1 cellular context compared by ENCODE assay signal in the genomic region with DNA sequence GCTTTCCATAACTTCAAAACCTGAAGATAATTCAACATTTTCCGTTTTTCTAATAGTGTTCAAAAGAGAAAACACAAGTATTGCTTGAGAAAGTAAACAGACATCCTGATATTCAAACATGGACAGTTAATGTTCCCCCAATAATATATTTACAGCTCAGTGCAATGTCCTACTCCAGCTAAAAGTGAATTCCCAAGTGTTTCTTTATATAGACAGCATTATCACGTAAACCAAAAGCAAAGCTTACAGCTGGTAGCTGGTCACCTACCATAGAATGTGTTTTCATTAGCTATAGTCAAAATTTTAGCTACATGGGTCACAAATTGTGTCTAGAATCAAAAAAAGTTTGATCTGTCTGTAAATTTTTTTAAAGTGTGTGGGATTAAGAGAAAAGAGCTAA.
TF ChIP-seq lines count a peak whose summit lies in the region.

No MANE protein-coding gene starts in this region.

TF ChIP-seq in SK-N-SH, 30 proteins besides CTCF, POLR2A, EP300 and RAD21 (continued from another document):
- no peak for TF ChIP-seq RFX5 (IDR thresholded peaks at IDR 0.05; ENCODE audit: low read length)
- TF ChIP-seq JUND (IDR thresholded peaks at IDR 0.05) = no peak
- no peak for TF ChIP-seq FOSL2 (IDR thresholded peaks at IDR 0.05; ENCODE audit: borderline replicate concordance, low read depth)
- TF ChIP-seq SIN3A (IDR thresholded peaks at IDR 0.05; ENCODE audit: borderline replicate concordance, low read depth, low read length) = no peak
- TF ChIP-seq FOXJ3 (CRISPR knock-in tag; IDR thresholded peaks at IDR 0.05) = no peak
- TF ChIP-seq SMC3 (IDR thresholded peaks at IDR 0.05; ENCODE audit: low read depth, low read length) = no peak
- TF ChIP-seq MXI1 (IDR thresholded peaks at IDR 0.05; ENCODE audit: low read depth, low read length) = no peak
- no peak for TF ChIP-seq NFIC (IDR thresholded peaks at IDR 0.05; ENCODE audit: borderline replicate concordance)
- no peak for TF ChIP-seq FOXM1 (IDR thresholded peaks at IDR 0.05; ENCODE audit: low read depth)
- TF ChIP-seq TEAD4 (IDR thresholded peaks at IDR 0.05; ENCODE audit: borderline replicate concordance, insufficient read depth) = no peak
- TF ChIP-seq, protein P1, sequence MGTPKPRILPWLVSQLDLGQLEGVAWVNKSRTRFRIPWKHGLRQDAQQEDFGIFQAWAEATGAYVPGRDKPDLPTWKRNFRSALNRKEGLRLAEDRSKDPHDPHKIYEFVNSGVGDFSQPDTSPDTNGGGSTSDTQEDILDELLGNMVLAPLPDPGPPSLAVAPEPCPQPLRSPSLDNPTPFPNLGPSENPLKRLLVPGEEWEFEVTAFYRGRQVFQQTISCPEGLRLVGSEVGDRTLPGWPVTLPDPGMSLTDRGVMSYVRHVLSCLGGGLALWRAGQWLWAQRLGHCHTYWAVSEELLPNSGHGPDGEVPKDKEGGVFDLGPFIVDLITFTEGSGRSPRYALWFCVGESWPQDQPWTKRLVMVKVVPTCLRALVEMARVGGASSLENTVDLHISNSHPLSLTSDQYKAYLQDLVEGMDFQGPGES (IDR thresholded peaks at IDR 0.05; ENCODE audit: low read depth, low read length) = no peak
- TF ChIP-seq, protein P2, sequence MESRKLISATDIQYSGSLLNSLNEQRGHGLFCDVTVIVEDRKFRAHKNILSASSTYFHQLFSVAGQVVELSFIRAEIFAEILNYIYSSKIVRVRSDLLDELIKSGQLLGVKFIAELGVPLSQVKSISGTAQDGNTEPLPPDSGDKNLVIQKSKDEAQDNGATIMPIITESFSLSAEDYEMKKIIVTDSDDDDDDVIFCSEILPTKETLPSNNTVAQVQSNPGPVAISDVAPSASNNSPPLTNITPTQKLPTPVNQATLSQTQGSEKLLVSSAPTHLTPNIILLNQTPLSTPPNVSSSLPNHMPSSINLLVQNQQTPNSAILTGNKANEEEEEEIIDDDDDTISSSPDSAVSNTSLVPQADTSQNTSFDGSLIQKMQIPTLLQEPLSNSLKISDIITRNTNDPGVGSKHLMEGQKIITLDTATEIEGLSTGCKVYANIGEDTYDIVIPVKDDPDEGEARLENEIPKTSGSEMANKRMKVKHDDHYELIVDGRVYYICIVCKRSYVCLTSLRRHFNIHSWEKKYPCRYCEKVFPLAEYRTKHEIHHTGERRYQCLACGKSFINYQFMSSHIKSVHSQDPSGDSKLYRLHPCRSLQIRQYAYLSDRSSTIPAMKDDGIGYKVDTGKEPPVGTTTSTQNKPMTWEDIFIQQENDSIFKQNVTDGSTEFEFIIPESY (IDR thresholded peaks at IDR 0.05; ENCODE audit: borderline replicate concordance, low read depth) = no peak
- TF ChIP-seq ELF1 (IDR thresholded peaks at IDR 0.05) = no peak
- TF ChIP-seq, protein P3, sequence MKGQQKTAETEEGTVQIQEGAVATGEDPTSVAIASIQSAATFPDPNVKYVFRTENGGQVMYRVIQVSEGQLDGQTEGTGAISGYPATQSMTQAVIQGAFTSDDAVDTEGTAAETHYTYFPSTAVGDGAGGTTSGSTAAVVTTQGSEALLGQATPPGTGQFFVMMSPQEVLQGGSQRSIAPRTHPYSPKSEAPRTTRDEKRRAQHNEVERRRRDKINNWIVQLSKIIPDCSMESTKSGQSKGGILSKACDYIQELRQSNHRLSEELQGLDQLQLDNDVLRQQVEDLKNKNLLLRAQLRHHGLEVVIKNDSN (IDR thresholded peaks at IDR 0.05; ENCODE audit: borderline replicate concordance, low read depth) = no peak
- TF ChIP-seq NRF1 (IDR thresholded peaks at IDR 0.05; ENCODE audit: low read depth, low read length) = no peak
